ENCODE assay signal across 1 cellular context in genomic region chr5:139403787-139404483, GRCh38.
TF ChIP-seq lines count a peak whose summit lies in the region.

Gene SPATA24 (minus strand): TSS chr5:139404089. CDS start chr5:139404060, 29 bp downstream.

TF ChIP-seq in HEK293, 187 proteins besides CTCF, POLR2A, EP300 and RAD21 (continued from another document):
- TF ChIP-seq ZNF704 (tag by site-specific recombination; IDR thresholded peaks at IDR 0.05): no peak
- peak; percentile 83 for TF ChIP-seq ZIC2 (tag by site-specific recombination; IDR thresholded peaks at IDR 0.05)
- TF ChIP-seq ZNF585B (tag by site-specific recombination; IDR thresholded peaks at IDR 0.05): no peak; the same call in 1 of the 2 replicates
- no peak; the same call in 1 of the 2 replicates for TF ChIP-seq SCRT2 (tag by site-specific recombination; IDR thresholded peaks at IDR 0.05)
- TF ChIP-seq ZNF280D (tag by site-specific recombination; IDR thresholded peaks at IDR 0.05): no peak
- TF ChIP-seq ZNF510 (tag by site-specific recombination; IDR thresholded peaks at IDR 0.05; ENCODE audit: insufficient replicate concordance): no peak
- TF ChIP-seq SP3 (tag by site-specific recombination; IDR thresholded peaks at IDR 0.05): peak; percentile 99
- TF ChIP-seq ZNF138 (tag by site-specific recombination; IDR thresholded peaks at IDR 0.05; ENCODE audit: borderline replicate concordance): no peak
- TF ChIP-seq FEZF1 (tag by site-specific recombination; IDR thresholded peaks at IDR 0.05): peak; percentile 87
- peak; percentile 85 for TF ChIP-seq ZNF335 (tag by site-specific recombination; conservative IDR thresholded peaks at IDR 0.05)
- TF ChIP-seq ZNF548 (tag by site-specific recombination; IDR thresholded peaks at IDR 0.05): no peak
- no peak for TF ChIP-seq BCL11A (tag by site-specific recombination; IDR thresholded peaks at IDR 0.05; ENCODE audit: low read depth)
- TF ChIP-seq ZNF639 (tag by site-specific recombination; IDR thresholded peaks at IDR 0.05): peak; percentile 84
- no peak for TF ChIP-seq ZNF521 (tag by site-specific recombination; IDR thresholded peaks at IDR 0.05)
- no peak for TF ChIP-seq ZNF354C (tag by site-specific recombination; IDR thresholded peaks at IDR 0.05; ENCODE audit: borderline replicate concordance, low read depth)
- no peak for TF ChIP-seq OSR2 (tag by site-specific recombination; IDR thresholded peaks at IDR 0.05)
- TF ChIP-seq ZNF473 (tag by site-specific recombination; IDR thresholded peaks at IDR 0.05): no peak
- TF ChIP-seq ZNF433 (tag by site-specific recombination; IDR thresholded peaks at IDR 0.05; ENCODE audit: low read depth): no peak
- peak; percentile 4; the same call in 1 of the 2 replicates for TF ChIP-seq REST (tag by site-specific recombination; IDR thresholded peaks at IDR 0.05)
- no peak for TF ChIP-seq ZNF514 (tag by site-specific recombination; IDR thresholded peaks at IDR 0.05)
- no peak for TF ChIP-seq ZNF157 (tag by site-specific recombination; IDR thresholded peaks at IDR 0.05)
- no peak for TF ChIP-seq HIC1 (tag by site-specific recombination; IDR thresholded peaks at IDR 0.05)
- TF ChIP-seq ZNF558 (tag by site-specific recombination; IDR thresholded peaks at IDR 0.05): peak; percentile 54; the same call in 1 of the 2 replicates
- TF ChIP-seq ZNF561 (tag by site-specific recombination; IDR thresholded peaks at IDR 0.05; ENCODE audit: borderline replicate concordance): peak; percentile 69
- no peak for TF ChIP-seq MYNN (tag by site-specific recombination; IDR thresholded peaks at IDR 0.05; ENCODE audit: borderline replicate concordance)
- no peak for TF ChIP-seq ZNF792 (tag by site-specific recombination; IDR thresholded peaks at IDR 0.05)
- peak; percentile 91 for TF ChIP-seq GLIS1 (tag by site-specific recombination; IDR thresholded peaks at IDR 0.05)
- TF ChIP-seq ZFP41 (tag by site-specific recombination; IDR thresholded peaks at IDR 0.05; ENCODE audit: borderline replicate concordance): no peak
- peak; percentile 16; the same call in 1 of the 2 replicates for TF ChIP-seq ZNF518A (tag by site-specific recombination; conservative IDR thresholded peaks at IDR 0.05; ENCODE audit: low read depth)
- TF ChIP-seq AEBP2 (tag by site-specific recombination; IDR thresholded peaks at IDR 0.05; ENCODE audit: borderline replicate concordance): no peak
- TF ChIP-seq KLF8 (tag by site-specific recombination; IDR thresholded peaks at IDR 0.05): peak; percentile 97
- TF ChIP-seq ZNF292 (tag by site-specific recombination; IDR thresholded peaks at IDR 0.05; ENCODE audit: borderline replicate concordance, low read depth): no peak
- peak; percentile 76 for TF ChIP-seq KLF7 (tag by site-specific recombination; IDR thresholded peaks at IDR 0.05; ENCODE audit: borderline replicate concordance)
- TF ChIP-seq SETDB1 (IDR thresholded peaks at IDR 0.05; ENCODE audit: insufficient read length, low read length): no peak
- peak; percentile 97 for TF ChIP-seq ZFHX2 (tag by site-specific recombination; conservative IDR thresholded peaks at IDR 0.05)
- TF ChIP-seq ZNF596 (tag by site-specific recombination; IDR thresholded peaks at IDR 0.05): no peak
